28 cellular contexts compared by ENCODE assay signal in genomic region chr1:102842606-102843005, GRCh38.
DNase-seq lines count a peak whose midpoint lies in the region; ATAC-seq and TF ChIP-seq lines count a peak whose summit lies in the region.
"Had no signal": no experiment of that assay in that cellular context is flagged by ENCODE, and none has a peak within 500 bp of the region (broad histone marks: within the 10 kb centered on the region; RNA-seq: fewer than 3 reads in every experiment).

No MANE protein-coding gene starts in this region.

- peak overlapping the region; percentile 18 for H3K4me2 ChIP-seq in BLaER1

- H3K4me1 Mint-ChIP-seq in nephron progenitor cell, result peaks cover 4% of the 10 kb centered on the region
- H3K4me1 Mint-ChIP-seq: CD4-positive, CD25-positive, alpha-beta regulatory T cell; H9 had no signal

- H3K27me3 Mint-ChIP-seq in nephron progenitor cell (ENCODE audit: low read depth, poor library complexity), result peaks cover 7% of the 10 kb centered on the region
- H3K27me3 Mint-ChIP-seq: CD4-positive, CD25-positive, alpha-beta regulatory T cell had no signal

- ATAC-seq in HG02840 (IDR thresholded peaks at IDR 0.05; ENCODE audit: low FRiP score, unreplicated experiment), result no peak
- ATAC-seq: GM12878, PC-3 had no signal

- no peak overlapping the region for H3K27ac ChIP-seq in BLaER1
- no peak overlapping the region for H3K27ac ChIP-seq in WERI-Rb-1
- H3K27ac ChIP-seq: GM23248, SJSA1 had no signal

- H3K9ac ChIP-seq in BLaER1, result no peak overlapping the region
- H3K9ac ChIP-seq: GM23248 had no signal

- H3K4me1 ChIP-seq in BLaER1, result peaks cover 11% of the 10 kb centered on the region
- H3K4me1 ChIP-seq: SJSA1 had no signal

- H3K27ac Mint-ChIP-seq in nephron progenitor cell, result peak overlapping the region; percentile 64
- H3K27ac Mint-ChIP-seq: CD4-positive, CD25-positive, alpha-beta regulatory T cell; H9 had no signal

- H4K20me1 ChIP-seq in BLaER1, result no peaks in the 10 kb centered on the region

- H3K27me3 ChIP-seq in BLaER1, result no peaks in the 10 kb centered on the region
- no peaks in the 10 kb centered on the region for H3K27me3 ChIP-seq in WERI-Rb-1 (ENCODE audit: insufficient read depth, low read depth, severe bottlenecking)
- H3K27me3 ChIP-seq: SJSA1 had no signal

- no peaks in the 10 kb centered on the region for H3K36me3 Mint-ChIP-seq in nephron progenitor cell (ENCODE audit: low read depth)
- H3K36me3 Mint-ChIP-seq: CD4-positive, CD25-positive, alpha-beta regulatory T cell had no signal

- H3K4me3 Mint-ChIP-seq in nephron progenitor cell, result no peak overlapping the region
- H3K4me3 Mint-ChIP-seq: CD4-positive, CD25-positive, alpha-beta regulatory T cell; H9 had no signal

- DNase-seq in epithelial cell of esophagus (ENCODE audit: low read depth) (peak; percentile 20), nephron progenitor cell (no peak), NCI-H146 treated with DMSO at 0.1 percent for 48 hours (lab: John Stamatoyannopoulos, UW; ENCODE audit: unreplicated experiment) (no peak), T1000 (lab: John Stamatoyannopoulos, UW) (no peak), WERI-Rb-1 (no peak)
- DNase-seq: 8988T; CD4-positive, CD25-positive, alpha-beta regulatory T cell; DMS53; GDM1; GM23248; H9; KBM-7; MM.1S; NCI-H1105; NCI-H1436 treated with DMSO at 0.1 percent for 48 hours; NCI-H1930; NCI-H446; NCI-H526; NCI-H82; NK-92 treated with Interleukin-12 subunit alpha and Interleukin-12 subunit beta, amount 100 ng/mL, for 24 hours; PC-3; Right ventricle myocardium superior; RPMI8226 had no signal

- H3K4me3 ChIP-seq in BLaER1 (no peak overlapping the region), epithelial cell of esophagus (ENCODE audit: low read length) (no peak overlapping the region), WERI-Rb-1 (ENCODE audit: low read depth, low read length) (no peak overlapping the region)
- H3K4me3 ChIP-seq: GM12878, GM23248, SJSA1 had no signal

- H3K36me3 ChIP-seq in BLaER1, result no peaks in the 10 kb centered on the region
- H3K36me3 ChIP-seq in WERI-Rb-1, result no peaks in the 10 kb centered on the region
- H3K36me3 ChIP-seq: SJSA1 had no signal

- H3K9me3 Mint-ChIP-seq in nephron progenitor cell, result peaks cover 13% of the 10 kb centered on the region

- no peak for TF ChIP-seq RAD21 in Ishikawa (IDR thresholded peaks at IDR 0.05; ENCODE audit: low read depth)

- TF ChIP-seq EP300 in Ishikawa (IDR thresholded peaks at IDR 0.05; ENCODE audit: borderline replicate concordance), result no peak

- H3K9me3 ChIP-seq in BLaER1 (no peaks in the 10 kb centered on the region), WERI-Rb-1 (ENCODE audit: severe bottlenecking) (no peaks in the 10 kb centered on the region)
- H3K9me3 ChIP-seq: SJSA1 had no signal

- TF ChIP-seq CTCF in epithelial cell of esophagus (IDR thresholded peaks at IDR 0.05; ENCODE audit: insufficient read depth, low read depth, low read length, missing control alignments) (no peak), nephron progenitor cell (IDR thresholded peaks at IDR 0.05) (no peak), WERI-Rb-1 (IDR thresholded peaks at IDR 0.05; ENCODE audit: low read depth, low read length) (no peak)

TF ChIP-seq in Ishikawa, 13 proteins besides CTCF, POLR2A, EP300 and RAD21:
- TF ChIP-seq, protein P1, sequence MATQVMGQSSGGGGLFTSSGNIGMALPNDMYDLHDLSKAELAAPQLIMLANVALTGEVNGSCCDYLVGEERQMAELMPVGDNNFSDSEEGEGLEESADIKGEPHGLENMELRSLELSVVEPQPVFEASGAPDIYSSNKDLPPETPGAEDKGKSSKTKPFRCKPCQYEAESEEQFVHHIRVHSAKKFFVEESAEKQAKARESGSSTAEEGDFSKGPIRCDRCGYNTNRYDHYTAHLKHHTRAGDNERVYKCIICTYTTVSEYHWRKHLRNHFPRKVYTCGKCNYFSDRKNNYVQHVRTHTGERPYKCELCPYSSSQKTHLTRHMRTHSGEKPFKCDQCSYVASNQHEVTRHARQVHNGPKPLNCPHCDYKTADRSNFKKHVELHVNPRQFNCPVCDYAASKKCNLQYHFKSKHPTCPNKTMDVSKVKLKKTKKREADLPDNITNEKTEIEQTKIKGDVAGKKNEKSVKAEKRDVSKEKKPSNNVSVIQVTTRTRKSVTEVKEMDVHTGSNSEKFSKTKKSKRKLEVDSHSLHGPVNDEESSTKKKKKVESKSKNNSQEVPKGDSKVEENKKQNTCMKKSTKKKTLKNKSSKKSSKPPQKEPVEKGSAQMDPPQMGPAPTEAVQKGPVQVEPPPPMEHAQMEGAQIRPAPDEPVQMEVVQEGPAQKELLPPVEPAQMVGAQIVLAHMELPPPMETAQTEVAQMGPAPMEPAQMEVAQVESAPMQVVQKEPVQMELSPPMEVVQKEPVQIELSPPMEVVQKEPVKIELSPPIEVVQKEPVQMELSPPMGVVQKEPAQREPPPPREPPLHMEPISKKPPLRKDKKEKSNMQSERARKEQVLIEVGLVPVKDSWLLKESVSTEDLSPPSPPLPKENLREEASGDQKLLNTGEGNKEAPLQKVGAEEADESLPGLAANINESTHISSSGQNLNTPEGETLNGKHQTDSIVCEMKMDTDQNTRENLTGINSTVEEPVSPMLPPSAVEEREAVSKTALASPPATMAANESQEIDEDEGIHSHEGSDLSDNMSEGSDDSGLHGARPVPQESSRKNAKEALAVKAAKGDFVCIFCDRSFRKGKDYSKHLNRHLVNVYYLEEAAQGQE (IDR thresholded peaks at IDR 0.05; ENCODE audit: low read depth), result peak; percentile 62; the same call in 1 of the 2 replicates
- TF ChIP-seq, protein P2, sequence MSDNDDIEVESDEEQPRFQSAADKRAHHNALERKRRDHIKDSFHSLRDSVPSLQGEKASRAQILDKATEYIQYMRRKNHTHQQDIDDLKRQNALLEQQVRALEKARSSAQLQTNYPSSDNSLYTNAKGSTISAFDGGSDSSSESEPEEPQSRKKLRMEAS (IDR thresholded peaks at IDR 0.05), result no peak
- TF ChIP-seq NFIC (IDR thresholded peaks at IDR 0.05) (no peak), FOXM1 (IDR thresholded peaks at IDR 0.05; ENCODE audit: borderline replicate concordance, low read depth) (no peak), CEBPB (IDR thresholded peaks at IDR 0.05) (no peak)
